2 cellular contexts compared by ENCODE assay signal in genomic region chr13:47546963-47547345, GRCh38.
TF ChIP-seq lines count a peak whose summit lies in the region.

No MANE protein-coding gene starts in this region.

TF ChIP-seq in SK-N-SH, 30 proteins besides CTCF, POLR2A, EP300 and RAD21 (continued from another document):
- TF ChIP-seq, protein P1, sequence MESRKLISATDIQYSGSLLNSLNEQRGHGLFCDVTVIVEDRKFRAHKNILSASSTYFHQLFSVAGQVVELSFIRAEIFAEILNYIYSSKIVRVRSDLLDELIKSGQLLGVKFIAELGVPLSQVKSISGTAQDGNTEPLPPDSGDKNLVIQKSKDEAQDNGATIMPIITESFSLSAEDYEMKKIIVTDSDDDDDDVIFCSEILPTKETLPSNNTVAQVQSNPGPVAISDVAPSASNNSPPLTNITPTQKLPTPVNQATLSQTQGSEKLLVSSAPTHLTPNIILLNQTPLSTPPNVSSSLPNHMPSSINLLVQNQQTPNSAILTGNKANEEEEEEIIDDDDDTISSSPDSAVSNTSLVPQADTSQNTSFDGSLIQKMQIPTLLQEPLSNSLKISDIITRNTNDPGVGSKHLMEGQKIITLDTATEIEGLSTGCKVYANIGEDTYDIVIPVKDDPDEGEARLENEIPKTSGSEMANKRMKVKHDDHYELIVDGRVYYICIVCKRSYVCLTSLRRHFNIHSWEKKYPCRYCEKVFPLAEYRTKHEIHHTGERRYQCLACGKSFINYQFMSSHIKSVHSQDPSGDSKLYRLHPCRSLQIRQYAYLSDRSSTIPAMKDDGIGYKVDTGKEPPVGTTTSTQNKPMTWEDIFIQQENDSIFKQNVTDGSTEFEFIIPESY (IDR thresholded peaks at IDR 0.05; ENCODE audit: borderline replicate concordance, low read depth), result no peak
- no peak for TF ChIP-seq SIN3A (IDR thresholded peaks at IDR 0.05; ENCODE audit: borderline replicate concordance, low read depth, low read length)
- no peak for TF ChIP-seq ELF1 (IDR thresholded peaks at IDR 0.05)
- TF ChIP-seq GATA2 (CRISPR knock-in tag; IDR thresholded peaks at IDR 0.05), result no peak
- no peak for TF ChIP-seq FOXM1 (IDR thresholded peaks at IDR 0.05; ENCODE audit: low read depth)
- no peak for TF ChIP-seq IRF3 (IDR thresholded peaks at IDR 0.05; ENCODE audit: low read depth, low read length)

TF ChIP-seq in SK-N-SH treated with all-trans-retinoic acid at 6 μM for 48 hours, 23 proteins besides CTCF, POLR2A, EP300 and RAD21 (continued from another document):
- TF ChIP-seq, protein P2, sequence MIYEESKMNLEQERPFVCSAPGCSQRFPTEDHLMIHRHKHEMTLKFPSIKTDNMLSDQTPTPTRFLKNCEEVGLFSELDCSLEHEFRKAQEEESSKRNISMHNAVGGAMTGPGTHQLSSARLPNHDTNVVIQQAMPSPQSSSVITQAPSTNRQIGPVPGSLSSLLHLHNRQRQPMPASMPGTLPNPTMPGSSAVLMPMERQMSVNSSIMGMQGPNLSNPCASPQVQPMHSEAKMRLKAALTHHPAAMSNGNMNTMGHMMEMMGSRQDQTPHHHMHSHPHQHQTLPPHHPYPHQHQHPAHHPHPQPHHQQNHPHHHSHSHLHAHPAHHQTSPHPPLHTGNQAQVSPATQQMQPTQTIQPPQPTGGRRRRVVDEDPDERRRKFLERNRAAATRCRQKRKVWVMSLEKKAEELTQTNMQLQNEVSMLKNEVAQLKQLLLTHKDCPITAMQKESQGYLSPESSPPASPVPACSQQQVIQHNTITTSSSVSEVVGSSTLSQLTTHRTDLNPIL (CRISPR knock-in tag; IDR thresholded peaks at IDR 0.05; ENCODE audit: low read depth), result no peak
- TF ChIP-seq OSR1 (CRISPR knock-in tag; IDR thresholded peaks at IDR 0.05) (no peak), ZNF565 (CRISPR knock-in tag; conservative IDR thresholded peaks at IDR 0.05; ENCODE audit: low read depth) (no peak), GLIS3 (CRISPR knock-in tag; IDR thresholded peaks at IDR 0.05) (no peak), SNAI2 (CRISPR knock-in tag; IDR thresholded peaks at IDR 0.05) (no peak)
